1 cellular context compared by ENCODE assay signal in the genomic region with DNA sequence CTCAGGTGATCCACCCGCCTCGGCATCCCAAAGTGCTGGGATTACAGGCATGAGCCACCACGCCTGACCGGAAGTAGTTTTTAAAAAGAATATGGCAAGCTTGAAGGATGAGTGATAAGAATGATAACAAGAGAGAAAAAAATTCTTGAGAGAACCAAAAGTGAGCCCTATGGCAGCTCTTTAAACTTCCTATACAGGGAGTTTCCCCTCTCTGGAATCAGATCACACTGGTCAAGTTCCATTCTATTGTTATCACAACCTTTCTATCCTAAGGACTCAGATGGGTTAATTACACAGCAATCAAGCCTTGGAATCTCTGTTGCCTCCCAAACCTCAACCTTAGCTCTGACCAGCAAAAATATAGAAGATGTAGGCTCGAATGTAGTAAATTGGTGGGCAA.
TF ChIP-seq lines count a peak whose summit lies in the region.

No MANE protein-coding gene starts in this region.

TF ChIP-seq in K562, 482 proteins besides CTCF, POLR2A, EP300 and RAD21 (continued from another document):
- TF ChIP-seq, protein P1, sequence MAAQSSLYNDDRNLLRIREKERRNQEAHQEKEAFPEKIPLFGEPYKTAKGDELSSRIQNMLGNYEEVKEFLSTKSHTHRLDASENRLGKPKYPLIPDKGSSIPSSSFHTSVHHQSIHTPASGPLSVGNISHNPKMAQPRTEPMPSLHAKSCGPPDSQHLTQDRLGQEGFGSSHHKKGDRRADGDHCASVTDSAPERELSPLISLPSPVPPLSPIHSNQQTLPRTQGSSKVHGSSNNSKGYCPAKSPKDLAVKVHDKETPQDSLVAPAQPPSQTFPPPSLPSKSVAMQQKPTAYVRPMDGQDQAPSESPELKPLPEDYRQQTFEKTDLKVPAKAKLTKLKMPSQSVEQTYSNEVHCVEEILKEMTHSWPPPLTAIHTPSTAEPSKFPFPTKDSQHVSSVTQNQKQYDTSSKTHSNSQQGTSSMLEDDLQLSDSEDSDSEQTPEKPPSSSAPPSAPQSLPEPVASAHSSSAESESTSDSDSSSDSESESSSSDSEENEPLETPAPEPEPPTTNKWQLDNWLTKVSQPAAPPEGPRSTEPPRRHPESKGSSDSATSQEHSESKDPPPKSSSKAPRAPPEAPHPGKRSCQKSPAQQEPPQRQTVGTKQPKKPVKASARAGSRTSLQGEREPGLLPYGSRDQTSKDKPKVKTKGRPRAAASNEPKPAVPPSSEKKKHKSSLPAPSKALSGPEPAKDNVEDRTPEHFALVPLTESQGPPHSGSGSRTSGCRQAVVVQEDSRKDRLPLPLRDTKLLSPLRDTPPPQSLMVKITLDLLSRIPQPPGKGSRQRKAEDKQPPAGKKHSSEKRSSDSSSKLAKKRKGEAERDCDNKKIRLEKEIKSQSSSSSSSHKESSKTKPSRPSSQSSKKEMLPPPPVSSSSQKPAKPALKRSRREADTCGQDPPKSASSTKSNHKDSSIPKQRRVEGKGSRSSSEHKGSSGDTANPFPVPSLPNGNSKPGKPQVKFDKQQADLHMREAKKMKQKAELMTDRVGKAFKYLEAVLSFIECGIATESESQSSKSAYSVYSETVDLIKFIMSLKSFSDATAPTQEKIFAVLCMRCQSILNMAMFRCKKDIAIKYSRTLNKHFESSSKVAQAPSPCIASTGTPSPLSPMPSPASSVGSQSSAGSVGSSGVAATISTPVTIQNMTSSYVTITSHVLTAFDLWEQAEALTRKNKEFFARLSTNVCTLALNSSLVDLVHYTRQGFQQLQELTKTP (IDR thresholded peaks at IDR 0.05; ENCODE audit: low read depth in 1 of 2, partially characterized antibody in 2 of 2) = no peak
- TF ChIP-seq GABPA (tag; conservative IDR thresholded peaks at IDR 0.05; ENCODE audit: low read depth) (0 out of 2 replicates have a peak, but pooled peaks have one; percentile 35), KLF1 (tag; IDR thresholded peaks at IDR 0.05) (no peak)
